27 cellular contexts compared by ENCODE assay signal in genomic region chr22:25909988-25910387, GRCh38.
"Had no signal": no experiment of that assay in that cellular context is flagged by ENCODE, and none has a peak within 500 bp of the region (broad histone marks: within the 10 kb centered on the region; RNA-seq: fewer than 3 reads in every experiment).

No MANE protein-coding gene starts in this region.

- H3K27me3 ChIP-seq: neural progenitor cell, right lobe of liver, testis, tibial artery, transverse colon, upper lobe of left lung, uterus had no signal

- H3K36me3 ChIP-seq: neural progenitor cell, pancreas, right lobe of liver, sigmoid colon, suprapubic skin, tibial artery, transverse colon, upper lobe of left lung, uterus had no signal

- H3K4me1 Mint-ChIP-seq: naive thymus-derived CD4-positive, alpha-beta T cell; natural killer cell; nephron; stimulated activated memory B cell treated with anti-CD40 and anti-IgM and Interleukin-4, amounts not matched to agents 10 μg/mL and 1 μg/mL and 100 μg/mL, for 72 hours; stimulated activated naive CD8-positive, alpha-beta T cell treated with anti-CD3 and anti-CD28 coated beads, Interleukin-15, amount 100 ng/mL, for 72 hours had no signal

- H3K9me3 Mint-ChIP-seq: natural killer cell, nephron had no signal

- H3K27me3 Mint-ChIP-seq: stimulated activated memory B cell treated with anti-CD40 and anti-IgM and Interleukin-4, amounts not matched to agents 10 μg/mL and 1 μg/mL and 100 μg/mL, for 72 hours had no signal

- H3K4me2 ChIP-seq: neural progenitor cell had no signal

- H3K9ac ChIP-seq: neural progenitor cell had no signal

- H3K4me3 ChIP-seq: neural progenitor cell, pancreas, psoas muscle, right lobe of liver, sigmoid colon, suprapubic skin, testis, tibial artery, transverse colon, upper lobe of left lung, uterus had no signal

- H3K9me3 ChIP-seq: pancreas, psoas muscle, right lobe of liver, sigmoid colon, suprapubic skin, testis, tibial artery, transverse colon, upper lobe of left lung, uterus had no signal

- H3K27ac ChIP-seq: neural progenitor cell, pancreas, psoas muscle, right lobe of liver, sigmoid colon, suprapubic skin, testis, tibial artery, transverse colon, upper lobe of left lung, uterus had no signal

- H3K27ac Mint-ChIP-seq: naive thymus-derived CD4-positive, alpha-beta T cell; natural killer cell; nephron; neural progenitor cell; stimulated activated memory B cell treated with anti-CD40 and anti-IgM and Interleukin-4, amounts not matched to agents 10 μg/mL and 1 μg/mL and 100 μg/mL, for 72 hours; stimulated activated naive CD8-positive, alpha-beta T cell treated with anti-CD3 and anti-CD28 coated beads, Interleukin-15, amount 100 ng/mL, for 72 hours had no signal

- H3K4me1 ChIP-seq: neural progenitor cell, pancreas, psoas muscle, right lobe of liver, sigmoid colon, suprapubic skin, testis, tibial artery, transverse colon, upper lobe of left lung, uterus had no signal

- FAIRE-seq: pancreas, small intestine had no signal

- H3K36me3 Mint-ChIP-seq: natural killer cell; neural progenitor cell; stimulated activated memory B cell treated with anti-CD40 and anti-IgM and Interleukin-4, amounts not matched to agents 10 μg/mL and 1 μg/mL and 100 μg/mL, for 72 hours had no signal

- DNase-seq: naive thymus-derived CD4-positive, alpha-beta T cell; natural killer cell; occipital lobe; pancreas; psoas muscle; right cardiac atrium; right lobe of liver; sigmoid colon; small intestine; stimulated activated CD4-positive, alpha-beta T cell treated with anti-CD3 and anti-CD28 coated beads, Interleukin-15, amount 100 ng/mL, for 24 hours; stimulated activated CD4-positive, alpha-beta T cell treated with anti-CD3 and anti-CD28 coated beads, Interleukin-2, amount 100 ng/mL, for 24 hours; stimulated activated CD4-positive, alpha-beta T cell treated with anti-CD3 and anti-CD28 coated beads, Interleukin-4, amount 100 ng/mL, for 1 hour; stimulated activated CD4-positive, alpha-beta T cell treated with anti-CD3 and anti-CD28 coated beads, Interleukin-4, amount 100 ng/mL, for 4 hours; stimulated activated CD8-positive, alpha-beta memory T cell treated with anti-CD3 and anti-CD28 coated beads, Interleukin-4, amount 100 ng/mL, for 48 hours; stimulated activated naive CD4-positive, alpha-beta T cell; stimulated activated naive CD8-positive, alpha-beta T cell treated with anti-CD3 and anti-CD28 coated beads, Interleukin-15, amount 100 ng/mL, for 72 hours; stimulated activated naive CD8-positive, alpha-beta T cell treated with anti-CD3 and anti-CD28 coated beads, Interleukin-15, Interleukin-2, amounts not matched to agents 100 U/mL and 50 U/mL, for 24 hours; substantia nigra; testis; tibial artery; transverse colon; upper lobe of left lung; uterus had no signal

- H2AFZ ChIP-seq: neural progenitor cell had no signal

- H3K4me3 Mint-ChIP-seq: naive thymus-derived CD4-positive, alpha-beta T cell; natural killer cell; nephron; neural progenitor cell; stimulated activated memory B cell treated with anti-CD40 and anti-IgM and Interleukin-4, amounts not matched to agents 10 μg/mL and 1 μg/mL and 100 μg/mL, for 72 hours; stimulated activated naive CD8-positive, alpha-beta T cell treated with anti-CD3 and anti-CD28 coated beads, Interleukin-15, amount 100 ng/mL, for 72 hours had no signal

- ATAC-seq: naive thymus-derived CD4-positive, alpha-beta T cell; natural killer cell; pancreas; psoas muscle; right cardiac atrium; right lobe of liver; stimulated activated memory B cell treated with anti-CD40 and anti-IgM and Interleukin-4, amounts not matched to agents 10 μg/mL and 1 μg/mL and 100 μg/mL, for 72 hours; stimulated activated naive CD8-positive, alpha-beta T cell treated with anti-CD3 and anti-CD28 coated beads, Interleukin-15, amount 100 ng/mL, for 72 hours; stimulated activated naive CD8-positive, alpha-beta T cell treated with anti-CD3 and anti-CD28 coated beads, Interleukin-15, Interleukin-2, amounts not matched to agents 100 U/mL and 50 U/mL, for 24 hours had no signal
